ENCODE assay signal across 9 cellular contexts in the genomic region with DNA sequence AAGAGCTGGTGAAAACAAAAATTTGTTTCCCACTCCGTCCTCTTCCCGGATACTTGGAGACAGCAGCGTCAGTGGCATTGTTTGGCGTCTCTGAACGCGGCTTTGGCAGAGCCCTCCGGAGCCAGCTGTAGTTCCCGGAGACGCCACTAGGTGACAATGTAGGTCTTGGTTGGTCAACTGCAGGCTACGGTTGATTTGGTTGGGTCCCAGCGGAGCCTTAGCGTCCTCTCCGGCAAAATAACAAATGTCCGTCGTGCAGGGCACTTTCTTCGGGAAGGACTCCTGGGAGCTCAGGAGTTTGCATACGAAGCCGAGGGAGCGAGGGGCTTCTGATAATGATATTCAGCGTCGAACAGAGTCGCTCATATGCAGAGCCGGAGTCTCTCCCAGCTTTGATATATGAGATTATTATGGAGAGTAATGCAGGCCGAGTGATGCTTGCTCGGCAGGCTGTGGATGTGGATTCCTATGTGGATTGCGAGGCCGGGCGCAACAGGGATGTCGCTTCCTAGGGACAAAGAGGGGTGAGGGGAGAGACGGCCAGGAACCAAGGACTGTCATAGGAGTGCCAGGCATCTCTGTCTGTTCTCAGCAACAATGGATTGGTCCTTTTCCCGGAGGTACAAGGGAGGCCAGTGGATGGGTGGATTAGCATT.
DNase-seq lines count a peak whose midpoint lies in the region; ATAC-seq, FAIRE-seq and TF ChIP-seq lines count a peak whose summit lies in the region.
"Had no signal": no experiment of that assay in that cellular context is flagged by ENCODE, and none has a peak within 500 bp of the region (broad histone marks: within the 10 kb centered on the region; RNA-seq: fewer than 3 reads in every experiment).

No MANE protein-coding gene starts in this region.

- peak overlapping the region; percentile 87 for H2AFZ ChIP-seq in neural progenitor cell (replicated peaks)

- H3K9ac ChIP-seq in neural progenitor cell: no peak overlapping the region

- H3K4me1 Mint-ChIP-seq in activated T-helper 2 cell treated with anti-CD3 and anti-CD28 coated beads, Interferon-gamma antibody, Interleukin-2, Interleukin-4, amounts not matched to agents 10 μg/mL and 5 μg/mL and 100 μg/mL, durations not matched to agents 14 hours and 24 hours and 36 hours (ENCODE audit: low read depth): peaks cover 7% of the 10 kb centered on the region
- peaks cover 6% of the 10 kb centered on the region for H3K4me1 Mint-ChIP-seq in neural progenitor cell

- intact Hi-C loops in activated T-helper 2 cell treated with anti-CD3 and anti-CD28 coated beads, Interferon-gamma antibody, Interleukin-2, Interleukin-4, amounts not matched to agents 10 μg/mL and 5 μg/mL and 100 μg/mL, durations not matched to agents 14 hours and 24 hours and 36 hours (cut with micrococcal nuclease): no loop called here
- intact Hi-C loops in stomach (cut with DNase I; ENCODE audit: low total_unique reads): no loop called here

- WGBS in stomach, 5 donors: 4 to 8% (median 5%) methylated on average over 28 to 31 of the region's 31 CpGs

- ATAC-seq in GM21528 (IDR thresholded peaks at IDR 0.05; ENCODE audit: low FRiP score, unreplicated experiment) (peak; percentile 87), foreskin keratinocyte (peak; percentile 84)

- H3K4me3 ChIP-seq in neural progenitor cell: peak overlapping the region; percentile 40
- peak overlapping the region; percentile 26 to 38 (median 34) for H3K4me3 ChIP-seq in stomach

- TF ChIP-seq EP300 in stomach (IDR thresholded peaks at IDR 0.05): no peak

- H3K4me3 Mint-ChIP-seq in activated T-helper 2 cell treated with anti-CD3 and anti-CD28 coated beads, Interferon-gamma antibody, Interleukin-2, Interleukin-4, amounts not matched to agents 10 μg/mL and 5 μg/mL and 100 μg/mL, durations not matched to agents 14 hours and 24 hours and 36 hours (ENCODE audit: low read depth): peak overlapping the region; percentile 58
- H3K4me3 Mint-ChIP-seq in neural progenitor cell: peak overlapping the region; percentile 77

- in situ Hi-C loops in KBM-7 (cut with MboI; ENCODE audit: low pct_unique_long_range_greater_than_20kb, low sequenced_read_pairs): loop anchor here (25.0 kb wide), 1 partner anchor 970 kb away; no protein-coding TSS in a partner anchor

- no peak overlapping the region for H3K27ac Mint-ChIP-seq in activated T-helper 2 cell treated with anti-CD3 and anti-CD28 coated beads, Interferon-gamma antibody, Interleukin-2, Interleukin-4, amounts not matched to agents 10 μg/mL and 5 μg/mL and 100 μg/mL, durations not matched to agents 14 hours and 24 hours and 36 hours
- peak overlapping the region; percentile 57 for H3K27ac Mint-ChIP-seq in neural progenitor cell

- no peak for TF ChIP-seq POLR2A in stomach (IDR thresholded peaks at IDR 0.05)

- DNase-seq in DMS 273 treated with DMSO at 0.1 percent for 48 hours (lab: John Stamatoyannopoulos, UW) (peak; percentile 74), KBM-7 (peak; percentile 83), RCC 7860 (ENCODE audit: low spot score) (peak; percentile 31), foreskin keratinocyte (peak; percentile 19 to 53), neural progenitor cell (ENCODE audit: low spot score) (peak; percentile 95), stomach (peak; percentile 90)
- peak; percentile 61 for DNase-seq in activated T-helper 2 cell treated with anti-CD3 and anti-CD28 coated beads, Interferon-gamma antibody, Interleukin-2, Interleukin-4, amounts not matched to agents 10 μg/mL and 5 μg/mL and 100 μg/mL, durations not matched to agents 14 hours and 24 hours and 36 hours (ENCODE audit: low spot score)

- no peaks in the 10 kb centered on the region for H4K20me1 ChIP-seq in neural progenitor cell (ENCODE audit: low read depth)

- H3K27me3 Mint-ChIP-seq in activated T-helper 2 cell treated with anti-CD3 and anti-CD28 coated beads, Interferon-gamma antibody, Interleukin-2, Interleukin-4, amounts not matched to agents 10 μg/mL and 5 μg/mL and 100 μg/mL, durations not matched to agents 14 hours and 24 hours and 36 hours (ENCODE audit: low read depth): peaks cover 36% of the 10 kb centered on the region
- H3K27me3 Mint-ChIP-seq in neural progenitor cell (ENCODE audit: insufficient read depth, low read depth): peaks cover 4% of the 10 kb centered on the region

- H3K36me3 Mint-ChIP-seq in activated T-helper 2 cell treated with anti-CD3 and anti-CD28 coated beads, Interferon-gamma antibody, Interleukin-2, Interleukin-4, amounts not matched to agents 10 μg/mL and 5 μg/mL and 100 μg/mL, durations not matched to agents 14 hours and 24 hours and 36 hours (ENCODE audit: low read depth): no peaks in the 10 kb centered on the region
- H3K36me3 Mint-ChIP-seq in neural progenitor cell: no peaks in the 10 kb centered on the region

- no peak overlapping the region for H3K27ac ChIP-seq in foreskin keratinocyte
- no peak overlapping the region for H3K27ac ChIP-seq in neural progenitor cell
- no peak overlapping the region for H3K27ac ChIP-seq in stomach
- H3K27ac ChIP-seq: skin epidermis had no signal

- TF ChIP-seq CTCF in foreskin keratinocyte (conservative IDR thresholded peaks at IDR 0.05) (peak; percentile 88), neural progenitor cell (IDR thresholded peaks at IDR 0.05) (peak; percentile 95), stomach (IDR thresholded peaks at IDR 0.05) (peak in 5 of 7 experiments; percentile 60 to 99 (median 97))

- H3K9me3 ChIP-seq in neural progenitor cell (ENCODE audit: low read depth): no peaks in the 10 kb centered on the region
- H3K9me3 ChIP-seq in stomach: no peaks in the 10 kb centered on the region

- H3K9me3 Mint-ChIP-seq in activated T-helper 2 cell treated with anti-CD3 and anti-CD28 coated beads, Interferon-gamma antibody, Interleukin-2, Interleukin-4, amounts not matched to agents 10 μg/mL and 5 μg/mL and 100 μg/mL, durations not matched to agents 14 hours and 24 hours and 36 hours: no peaks in the 10 kb centered on the region
- H3K9me3 Mint-ChIP-seq in neural progenitor cell: no peaks in the 10 kb centered on the region

- no peaks in the 10 kb centered on the region for H3K79me2 ChIP-seq in neural progenitor cell (ENCODE audit: low read depth)

- no peaks in the 10 kb centered on the region for H3K27me3 ChIP-seq in foreskin keratinocyte
- peaks cover 31% of the 10 kb centered on the region for H3K27me3 ChIP-seq in neural progenitor cell
- H3K27me3 ChIP-seq in stomach: peaks cover 0 to 27% (median 9%) of the 10 kb centered on the region in 3 donors

- no peak for FAIRE-seq in RCC 7860 (lab: Jason Lieb, UNC)

- H3K4me1 ChIP-seq in foreskin keratinocyte (no peaks in the 10 kb centered on the region), neural progenitor cell (peaks cover 11% of the 10 kb centered on the region), stomach (peaks cover 0 to 12% (median 8%) of the 10 kb centered on the region in 4 donors)

- H3K36me3 ChIP-seq in neural progenitor cell: no peaks in the 10 kb centered on the region
- no peaks in the 10 kb centered on the region for H3K36me3 ChIP-seq in stomach

- no peaks in the 10 kb centered on the region for H3F3A ChIP-seq in neural progenitor cell (ENCODE audit: low read depth)

- peak overlapping the region; percentile 74 for H3K4me2 ChIP-seq in neural progenitor cell

Comparison
In these comparisons a context has a peak if more than half of its experiments do, and no peak if none do; other contexts are left out.
1. DNase-seq: peak in every context shown above with its lines; median percentile 95 in neural progenitor cell; 90 in stomach; 83 in KBM-7; 74 in DMS 273 treated with DMSO at 0.1 percent for 48 hours; 61 in activated T-helper 2 cell treated with anti-CD3 and anti-CD28 coated beads, Interferon-gamma antibody, Interleukin-2, Interleukin-4, amounts not matched to agents 10 μg/mL and 5 μg/mL and 100 μg/mL, durations not matched to agents 14 hours and 24 hours and 36 hours; 36 in foreskin keratinocyte; 31 in RCC 7860.